ENCODE assay signal across 8 cellular contexts in genomic region chr20:35883778-35884540, GRCh38.
DNase-seq lines count a peak whose midpoint lies in the region; ATAC-seq and TF ChIP-seq lines count a peak whose summit lies in the region.

No MANE protein-coding gene starts in this region.

- peak overlapping the region; percentile 30 for H3K27ac ChIP-seq in colonic mucosa
- no peak overlapping the region for H3K27ac ChIP-seq in liver (ENCODE audit: low read depth in 1 of 2, low read length in 2 of 2)

- no peak overlapping the region for H3K4me3 ChIP-seq in colonic mucosa
- H3K4me3 ChIP-seq in liver (ENCODE audit: low read depth in 1 of 3, low read length in 3 of 3), result no peak overlapping the region

- WGBS in liver, result 64% methylated on average over 10 of the region's 10 CpGs

- intact Hi-C loops in colonic mucosa (cut with DNase I), result no loop called here

- H3K36me3 ChIP-seq in colonic mucosa (no peaks in the 10 kb centered on the region), liver (ENCODE audit: control insufficient read depth in 4 of 4, insufficient read depth in 3 of 4, low read depth in 1 of 4, low read length in 3 of 4) (peaks cover 0 to 4% (median 0%) of the 10 kb centered on the region in 4 donors)

- H3K9ac ChIP-seq in colonic mucosa (ENCODE audit: low read depth in 2 of 2, low read length in 2 of 2) (peak overlapping the region in 1 of 2 donors; percentile 24), liver (ENCODE audit: low read depth in 1 of 2, low read length in 2 of 2) (no peak overlapping the region)

- no peaks in the 10 kb centered on the region for H3K9me3 ChIP-seq in colonic mucosa
- H3K9me3 ChIP-seq in liver (ENCODE audit: control insufficient read depth in 4 of 4, low read length in 3 of 4), result no peaks in the 10 kb centered on the region

- TF ChIP-seq CTCF in colonic mucosa (IDR thresholded peaks at IDR 0.05) (no peak), liver (IDR thresholded peaks at IDR 0.05; ENCODE audit: low read depth, low read length, missing input control) (peak; percentile 68)

- H3K4me1 ChIP-seq in colonic mucosa (no peaks in the 10 kb centered on the region), liver (ENCODE audit: control insufficient read depth in 4 of 4, insufficient read depth in 4 of 4, low read length in 3 of 4) (no peaks in the 10 kb centered on the region)

- H3K27me3 ChIP-seq in colonic mucosa, result no peaks in the 10 kb centered on the region
- no peaks in the 10 kb centered on the region for H3K27me3 ChIP-seq in liver (ENCODE audit: control insufficient read depth in 4 of 4, insufficient read depth in 4 of 4, low read length in 3 of 4)

- no peak for ATAC-seq in HG03378 (IDR thresholded peaks at IDR 0.05; ENCODE audit: unreplicated experiment)

- DNase-seq in activated gamma-delta T cell treated with Interleukin-2 at 50 U/mL for 16 hours (peak; percentile 56), activated gamma-delta T cell (lab: John Stamatoyannopoulos, UW) (no peak), NCI-H2227 treated with DMSO at 0.1 percent for 48 hours (lab: John Stamatoyannopoulos, UW) (peak; percentile 71), colonic mucosa (peak; percentile 63)
- DNase-seq in activated CD4-positive, alpha-beta T cell treated with anti-CD3 and anti-CD28 coated beads for 48 hours, result peak; percentile 66
- peak; percentile 28 to 31 for DNase-seq in stimulated activated CD4-positive, alpha-beta T cell treated with anti-CD3 and anti-CD28 coated beads, Interleukin-2, amount 100 ng/mL, for 48 hours

- TF ChIP-seq RAD21 in liver (IDR thresholded peaks at IDR 0.05), result peak; percentile 85 to 91

TF ChIP-seq in liver, 16 proteins besides CTCF, POLR2A, EP300 and RAD21:
- TF ChIP-seq HNF4A (conservative IDR thresholded peaks at IDR 0.05) (no peak), RXRA (IDR thresholded peaks at IDR 0.05) (no peak), EGR1 (IDR thresholded peaks at IDR 0.05; ENCODE audit: low read depth in 2 of 2) (no peak), JUND (IDR thresholded peaks at IDR 0.05) (no peak), MAX (IDR thresholded peaks at IDR 0.05) (no peak), REST (IDR thresholded peaks at IDR 0.05) (no peak), FOXA1 (IDR thresholded peaks at IDR 0.05) (no peak), FOXA2 (IDR thresholded peaks at IDR 0.05) (no peak), HNF4G (IDR thresholded peaks at IDR 0.05) (no peak), GABPA (IDR thresholded peaks at IDR 0.05 in 1 of 2, conservative IDR thresholded peaks at IDR 0.05 in 1 of 2) (no peak), ZBTB33 (IDR thresholded peaks at IDR 0.05) (no peak), NR2F2 (IDR thresholded peaks at IDR 0.05) (no peak), YY1 (IDR thresholded peaks at IDR 0.05) (no peak), ATF3 (IDR thresholded peaks at IDR 0.05) (no peak), TAF1 (conservative IDR thresholded peaks at IDR 0.05) (no peak), SP1 (IDR thresholded peaks at IDR 0.05) (no peak)
